ENCODE assay signal across 8 cellular contexts in the genomic region with DNA sequence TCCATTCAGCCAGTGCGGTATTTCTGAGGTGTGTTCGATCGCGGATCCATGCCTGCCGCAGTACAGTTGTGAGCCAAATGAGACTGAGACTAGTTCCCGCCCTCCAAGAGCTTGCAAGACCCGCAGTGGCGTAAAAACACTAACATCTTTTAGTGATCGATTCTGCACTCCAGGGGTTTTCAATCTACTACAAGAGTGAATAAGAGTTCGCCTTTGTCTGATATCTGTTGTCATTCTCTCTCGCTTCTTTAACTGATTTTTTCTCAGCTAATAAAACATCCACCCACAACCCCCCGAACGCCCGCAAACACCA. TPM values are rescaled to one million over a fixed set of nuclear protein-coding genes. Genes with fewer than 3 reads are reported as not detected.
DNase-seq lines count a peak whose midpoint lies in the region; ATAC-seq and TF ChIP-seq lines count a peak whose summit lies in the region.

No MANE protein-coding gene starts in this region.

- peaks cover 37% of the 10 kb centered on the region for H3K79me2 ChIP-seq in SU-DHL-6 (ENCODE audit: insufficient read depth, low read length)

- H3K27me3 ChIP-seq in SU-DHL-6 (ENCODE audit: low read length) (no peaks in the 10 kb centered on the region), gastroesophageal sphincter (no peaks in the 10 kb centered on the region), sigmoid colon (no peaks in the 10 kb centered on the region)

- intact Hi-C loops in sigmoid colon (cut with DNase I): loop anchor here (5.0 kb wide), 1 partner anchor 203 kb away; the partner anchor contains the start of gene FBXL20

- H3K9me3 ChIP-seq in SU-DHL-6 (ENCODE audit: insufficient read depth, low read length) (no peaks in the 10 kb centered on the region), gastroesophageal sphincter (no peaks in the 10 kb centered on the region), sigmoid colon (no peaks in the 10 kb centered on the region)

- peaks cover 73% of the 10 kb centered on the region for H3K4me1 Mint-ChIP-seq in activated T-cell treated with anti-CD3 and anti-CD28 coated beads, Interleukin-2, amount 50 U/mL, for 72 hours (ENCODE audit: low read depth)

- peaks cover 55% of the 10 kb centered on the region for H3F3A ChIP-seq in SU-DHL-6 (ENCODE audit: insufficient read depth)

- H3K27ac ChIP-seq in SU-DHL-6 (ENCODE audit: low read depth, low read length) (peak overlapping the region; percentile 91), gastroesophageal sphincter (peak overlapping the region; percentile 89 to 96 (median 95)), sigmoid colon (peak overlapping the region; percentile 91 to 99 (median 94))

- no peak for DNase-seq in activated T-cell treated with anti-CD3 and anti-CD28 coated beads, Interleukin-2, amount 50 U/mL, for 72 hours
- no peak for DNase-seq in activated T-cell treated with anti-CD3 and anti-CD28 coated beads, Interleukin-2, amount 50 U/mL, for 48 hours
- DNase-seq in sigmoid colon (no peak), NCI-H226 (no peak)

- TF ChIP-seq POLR2A in gastroesophageal sphincter (IDR thresholded peaks at IDR 0.05) (no peak), sigmoid colon (IDR thresholded peaks at IDR 0.05) (no peak)

- no peak for TF ChIP-seq CTCF in SU-DHL-6 (IDR thresholded peaks at IDR 0.05; ENCODE audit: insufficient read depth, low read length, poor library complexity, severe bottlenecking)
- no peak for TF ChIP-seq CTCF in gastroesophageal sphincter (IDR thresholded peaks at IDR 0.05)
- TF ChIP-seq CTCF in sigmoid colon (IDR thresholded peaks at IDR 0.05): no peak

- ATAC-seq in activated T-cell treated with anti-CD3 and anti-CD28 coated beads, Interleukin-2, amount 50 U/mL, for 72 hours (replicated peaks in 1 of 2): peak; percentile 40 to 54
- peak; percentile 27 for ATAC-seq in gastroesophageal sphincter
- no peak for ATAC-seq in HG03565 (IDR thresholded peaks at IDR 0.05; ENCODE audit: unreplicated experiment)
- ATAC-seq in GM18870 (IDR thresholded peaks at IDR 0.05; ENCODE audit: unreplicated experiment): no peak

- no peaks in the 10 kb centered on the region for H3K27me3 Mint-ChIP-seq in activated T-cell treated with anti-CD3 and anti-CD28 coated beads, Interleukin-2, amount 50 U/mL, for 72 hours (ENCODE audit: low read depth)

- TF ChIP-seq EP300 in gastroesophageal sphincter (IDR thresholded peaks at IDR 0.05) (no peak), sigmoid colon (IDR thresholded peaks at IDR 0.05) (no peak)

- no peaks in the 10 kb centered on the region for H3K9me2 ChIP-seq in SU-DHL-6 (replicated peaks; ENCODE audit: insufficient read depth, low read length)

- peaks cover 16 to 35% of the 10 kb centered on the region in 2 donors for H3K36me3 Mint-ChIP-seq in activated T-cell treated with anti-CD3 and anti-CD28 coated beads, Interleukin-2, amount 50 U/mL, for 72 hours (ENCODE audit: insufficient read depth in 2 of 2)

- H3K4me3 Mint-ChIP-seq in activated T-cell treated with anti-CD3 and anti-CD28 coated beads, Interleukin-2, amount 50 U/mL, for 72 hours: peak overlapping the region; percentile 96 to 100

- H3K27ac Mint-ChIP-seq in activated T-cell treated with anti-CD3 and anti-CD28 coated beads, Interleukin-2, amount 50 U/mL, for 72 hours: peak overlapping the region; percentile 100

- H3K4me1 ChIP-seq in gastroesophageal sphincter: peaks cover 7 to 77% (median 25%) of the 10 kb centered on the region in 3 donors
- H3K4me1 ChIP-seq in sigmoid colon: peaks cover 0 to 66% (median 56%) of the 10 kb centered on the region in 4 donors

- H3K9ac ChIP-seq in SU-DHL-6 (ENCODE audit: low read length): peak overlapping the region; percentile 96

- H3K9me3 Mint-ChIP-seq in activated T-cell treated with anti-CD3 and anti-CD28 coated beads, Interleukin-2, amount 50 U/mL, for 72 hours: no peaks in the 10 kb centered on the region

- H3K36me3 ChIP-seq in SU-DHL-6 (ENCODE audit: low read length) (peaks cover 28% of the 10 kb centered on the region), gastroesophageal sphincter (peaks cover 0 to 36% of the 10 kb centered on the region in 2 donors), sigmoid colon (peaks cover 26 to 36% (median 34%) of the 10 kb centered on the region in 4 donors)

- peaks cover 6% of the 10 kb centered on the region; the same call in 1 of the 2 replicates for H4K20me1 ChIP-seq in SU-DHL-6 (ENCODE audit: low read depth, low read length)

- WGBS in gastroesophageal sphincter (ENCODE audit: low coverage in 1 of 2), 2 donors: 4 to 6% methylated on average over 11 to 13 of the region's 14 CpGs
- 1 to 2% methylated on average over 14 of the region's 14 CpGs for WGBS in sigmoid colon, 2 donors

- H2AFZ ChIP-seq in SU-DHL-6 (ENCODE audit: low read depth, low read length, severe bottlenecking): peak overlapping the region; percentile 76

- H3K4me3 ChIP-seq in SU-DHL-6 (ENCODE audit: insufficient read depth, low read length, poor library complexity, severe bottlenecking): peak overlapping the region; percentile 98
- H3K4me3 ChIP-seq in gastroesophageal sphincter: peak overlapping the region; percentile 57 to 63
- peak overlapping the region; percentile 82 to 96 (median 88) for H3K4me3 ChIP-seq in sigmoid colon

- peak overlapping the region; percentile 98 for H3K4me2 ChIP-seq in SU-DHL-6 (ENCODE audit: low read depth, low read length, poor library complexity, severe bottlenecking)

RNA-seq across cellular contexts. Expression of gene RPL19, which starts 0.5 kb away (rescaled TPM):
- 1,000 to 10,000 TPM; 2,889 to 2,909 TPM for total RNA-seq in activated T-cell treated with anti-CD3 and anti-CD28 coated beads, Interleukin-2, amount 50 U/mL, for 72 hours
- 1,000 to 10,000 TPM; 1,562 to 3,160 (median 2,477) TPM for total RNA-seq in gastroesophageal sphincter
- 1,000 to 10,000 TPM; 3,053 to 4,685 (median 3,950) TPM for total RNA-seq in sigmoid colon
- 1,000 to 10,000 TPM; 2,689 to 4,258 (median 3,169) TPM for polyA plus RNA-seq in sigmoid colon

RNA-seq across cellular contexts. Expression of gene CACNB1, which starts 2.2 kb away (rescaled TPM):
- total RNA-seq in activated T-cell treated with anti-CD3 and anti-CD28 coated beads, Interleukin-2, amount 50 U/mL, for 72 hours: 10 to 100 TPM; 10.5 to 15.3 TPM
- total RNA-seq in gastroesophageal sphincter (1 to 10 TPM; 3.6 to 7.9 (median 5.9) TPM), sigmoid colon (1 to 10 TPM; 5.3 to 8.0 (median 7.4) TPM)
- polyA plus RNA-seq in sigmoid colon: 10 to 100 TPM in 1 of 3 donors, 1 to 10 TPM in 2; 3.0 to 11.6 (median 8.1) TPM

RNA-seq across cellular contexts. Expression of gene STAC2, which starts 26.1 kb away (rescaled TPM):
- under 1 TPM in 1 of 2 donors, not detected in 1; 0.07 TPM for total RNA-seq in activated T-cell treated with anti-CD3 and anti-CD28 coated beads, Interleukin-2, amount 50 U/mL, for 72 hours
- total RNA-seq in gastroesophageal sphincter (under 1 TPM in 2 of 4 donors, not detected in 2; 0.13 to 0.57 TPM), sigmoid colon (1 to 10 TPM in 1 of 4 donors, under 1 TPM in 3; 0.16 to 1.1 (median 0.31) TPM)
- polyA plus RNA-seq in sigmoid colon: under 1 TPM in 2 of 3 donors, not detected in 1; under 0.01 to 0.47 TPM

RNA-seq across cellular contexts. Expression of gene ARL5C, which starts 33.7 kb away (rescaled TPM):
- under 1 TPM; 0.12 to 0.16 TPM for total RNA-seq in activated T-cell treated with anti-CD3 and anti-CD28 coated beads, Interleukin-2, amount 50 U/mL, for 72 hours
- total RNA-seq in gastroesophageal sphincter (not detected), sigmoid colon (under 1 TPM in 1 of 4 donors, not detected in 3; 0.28 TPM)
- not detected for polyA plus RNA-seq in sigmoid colon

RNA-seq across cellular contexts. Expression of gene PLXDC1, which starts 48.2 kb away (rescaled TPM):
- 1 to 10 TPM; 3.0 to 5.6 TPM for total RNA-seq in activated T-cell treated with anti-CD3 and anti-CD28 coated beads, Interleukin-2, amount 50 U/mL, for 72 hours
- 10 to 100 TPM in 3 of 4 donors, 1 to 10 TPM in 1; 5.5 to 21.6 (median 17.4) TPM for total RNA-seq in gastroesophageal sphincter
- 10 to 100 TPM in 3 of 4 donors, 1 to 10 TPM in 1; 6.2 to 13.0 (median 10.3) TPM for total RNA-seq in sigmoid colon
- 1 to 10 TPM; 1.4 to 4.8 (median 3.6) TPM for polyA plus RNA-seq in sigmoid colon

Comparison
In these comparisons a context has a peak if more than half of its experiments do, and no peak if none do; other contexts are left out.
1. ATAC-seq: peak in activated T-cell treated with anti-CD3 and anti-CD28 coated beads, Interleukin-2, amount 50 U/mL, for 72 hours (2 of 2) and gastroesophageal sphincter (single experiment); none in HG03565 (single experiment) and GM18870 (single experiment).
2. Peak in every context shown above with its lines, with median percentiles within 50 percentile points of each other: H3K27ac ChIP-seq and H3K4me3 ChIP-seq.